ENCODE assay signal across 27 cellular contexts in genomic region chr9:87422999-87423398, GRCh38.
DNase-seq lines count a peak whose midpoint lies in the region; ATAC-seq and TF ChIP-seq lines count a peak whose summit lies in the region.
"Had no signal": no experiment of that assay in that cellular context is flagged by ENCODE, and none has a peak within 500 bp of the region (broad histone marks: within the 10 kb centered on the region; RNA-seq: fewer than 3 reads in every experiment).

No MANE protein-coding gene starts in this region.

- no peak overlapping the region for H4K8ac ChIP-seq in mesendoderm (ENCODE audit: low read depth, low read length)

- DNase-seq in Calu3 (no peak), M059J (ENCODE audit: low read depth) (peak; percentile 40), choroid plexus epithelial cell (ENCODE audit: low read depth) (no peak), right lobe of liver (peak in 1 of 3 donors; percentile 64), T-helper 1 cell (no peak), mesendoderm (no peak), HCEC 1CT (no peak)
- DNase-seq: activated CD4-positive, alpha-beta T cell treated with anti-CD3 and anti-CD28 coated beads, Interleukin-2, amount 50 U/mL, for 4 hours; activated CD4-positive, CD25-positive, alpha-beta regulatory T cell; aorta; C1 segment of cervical spinal cord; dorsolateral prefrontal cortex; foreskin keratinocyte; heart right ventricle; MM.1S; NCI-H1436 treated with DMSO at 0.1 percent for 48 hours; NCI-H524; stimulated activated CD4-positive, alpha-beta T cell treated with anti-CD3 and anti-CD28 coated beads, Interleukin-4, amount 100 ng/mL, for 24 hours; stimulated activated naive B cell treated with anti-CD40 and anti-IgM and Interleukin-4, amounts not matched to agents 10 μg/mL and 1 μg/mL and 100 μg/mL, for 72 hours; T-helper 9 cell had no signal

- WGBS in right lobe of liver (ENCODE audit: insufficient coverage, low coverage, low lambda C conversion rate, missing lambda C conversion rate) = 27% methylated on average over 1 of the region's 1 CpG
- WGBS in mesendoderm (ENCODE audit: extremely low coverage, insufficient coverage, low lambda C conversion rate) = no CpG with 5 or more reads among the region's 1 CpG

- H3K56ac ChIP-seq in mesendoderm (ENCODE audit: low read length) = no peak overlapping the region

- H3K36me3 ChIP-seq in right lobe of liver (no peaks in the 10 kb centered on the region), mesendoderm (ENCODE audit: control insufficient read depth, insufficient read depth, low read length) (no peaks in the 10 kb centered on the region)
- H3K36me3 ChIP-seq: heart right ventricle, right atrium auricular region had no signal

- no peak overlapping the region for H3K23ac ChIP-seq in mesendoderm (ENCODE audit: low read length)

- H3K18ac ChIP-seq in mesendoderm (ENCODE audit: low read length) = no peak overlapping the region

- no peaks in the 10 kb centered on the region for H3K27me3 ChIP-seq in right lobe of liver
- H3K27me3 ChIP-seq in mesendoderm (ENCODE audit: insufficient read depth, low read length, poor library complexity) = no peaks in the 10 kb centered on the region
- H3K27me3 ChIP-seq: dorsolateral prefrontal cortex, foreskin keratinocyte, right atrium auricular region had no signal

- BruUV-seq in Calu3 (replicated peaks; lab: Mats Ljungman, UMichigan) = no TSS peak

- H3K4me3 ChIP-seq in choroid plexus epithelial cell (ENCODE audit: low read depth, low read length) (no peak overlapping the region), right lobe of liver (peak overlapping the region; percentile 17 to 37 (median 28)), mesendoderm (ENCODE audit: low read length) (no peak overlapping the region)
- H3K4me3 ChIP-seq: dorsolateral prefrontal cortex, heart right ventricle, right atrium auricular region had no signal

- H3K27ac Mint-ChIP-seq in Calu3 (ENCODE audit: unreplicated experiment) = peak overlapping the region; percentile 77
- H3K27ac Mint-ChIP-seq: activated naive CD4-positive, alpha-beta T cell treated with anti-CD3 and anti-CD28 coated beads, Interleukin-2, amount 50 U/mL, for 24 hours; activated T-helper 17 cell treated with anti-CD3 and anti-CD28 coated beads, Interleukin-2, amount 50 U/mL, for 72 hours; mesothelial cell of epicardium; nephron; stimulated activated naive B cell treated with anti-CD40 and anti-IgM and Interleukin-4, amounts not matched to agents 10 μg/mL and 1 μg/mL and 100 μg/mL, for 72 hours had no signal

- H3K9me3 Mint-ChIP-seq in Calu3 (ENCODE audit: low read depth, unreplicated experiment) = peaks cover 8% of the 10 kb centered on the region
- H3K9me3 Mint-ChIP-seq: activated naive CD4-positive, alpha-beta T cell treated with anti-CD3 and anti-CD28 coated beads, Interleukin-2, amount 50 U/mL, for 24 hours had no signal

- no peak overlapping the region for H3K4me3 Mint-ChIP-seq in Calu3 (ENCODE audit: low read depth, unreplicated experiment)
- H3K4me3 Mint-ChIP-seq: activated naive CD4-positive, alpha-beta T cell treated with anti-CD3 and anti-CD28 coated beads, Interleukin-2, amount 50 U/mL, for 24 hours; activated T-helper 17 cell treated with anti-CD3 and anti-CD28 coated beads, Interleukin-2, amount 50 U/mL, for 72 hours; mesothelial cell of epicardium; nephron; stimulated activated naive B cell treated with anti-CD40 and anti-IgM and Interleukin-4, amounts not matched to agents 10 μg/mL and 1 μg/mL and 100 μg/mL, for 72 hours had no signal

- H3K4ac ChIP-seq in mesendoderm (ENCODE audit: low read depth, low read length) = no peak overlapping the region

- no peak overlapping the region for H2AK5ac ChIP-seq in mesendoderm (ENCODE audit: low read length)

- H3K9me3 ChIP-seq in right lobe of liver = no peaks in the 10 kb centered on the region

- H3K4me1 ChIP-seq in right lobe of liver (peaks cover 0 to 18% (median 7%) of the 10 kb centered on the region in 4 donors), mesendoderm (ENCODE audit: control insufficient read depth, low read depth, low read length) (no peaks in the 10 kb centered on the region)
- H3K4me1 ChIP-seq: foreskin keratinocyte, heart right ventricle, parathyroid adenoma, right atrium auricular region had no signal

- no peak overlapping the region for H2BK120ac ChIP-seq in mesendoderm (ENCODE audit: low read depth, low read length)

- no peak overlapping the region for H3K4me2 ChIP-seq in mesendoderm (ENCODE audit: low read length)

- no peak overlapping the region for H2BK5ac ChIP-seq in mesendoderm (ENCODE audit: low read length)

- H3K4me1 Mint-ChIP-seq in Calu3 (ENCODE audit: low read depth, unreplicated experiment) = peaks cover 14% of the 10 kb centered on the region
- H3K4me1 Mint-ChIP-seq: activated naive CD4-positive, alpha-beta T cell treated with anti-CD3 and anti-CD28 coated beads, Interleukin-2, amount 50 U/mL, for 24 hours; activated T-helper 17 cell treated with anti-CD3 and anti-CD28 coated beads, Interleukin-2, amount 50 U/mL, for 72 hours; stimulated activated naive B cell treated with anti-CD40 and anti-IgM and Interleukin-4, amounts not matched to agents 10 μg/mL and 1 μg/mL and 100 μg/mL, for 72 hours had no signal

- no peak overlapping the region for H3K9ac ChIP-seq in mesendoderm (ENCODE audit: low read length)
- H3K9ac ChIP-seq: parathyroid adenoma had no signal

- H3K79me2 ChIP-seq in mesendoderm (ENCODE audit: control insufficient read depth, insufficient read depth, low read length) = no peaks in the 10 kb centered on the region
- H3K79me2 ChIP-seq: parathyroid adenoma had no signal

- intact Hi-C loops in Calu3 (cut with micrococcal nuclease; ENCODE audit: unreplicated experiment) (loop anchor here (2.0 kb wide), 1 partner anchor 86 kb away; no protein-coding TSS in a partner anchor), right lobe of liver (cut with DNase I) (no loop called here)

- H3K27ac ChIP-seq in right lobe of liver = peak overlapping the region; percentile 69 to 94 (median 86)
- H3K27ac ChIP-seq in mesendoderm (ENCODE audit: low read depth, low read length) = no peak overlapping the region
- H3K27ac ChIP-seq: dorsolateral prefrontal cortex, foreskin keratinocyte, heart right ventricle, parathyroid adenoma, right atrium auricular region, RWPE1 had no signal

- peaks cover 4% of the 10 kb centered on the region for H3K36me3 Mint-ChIP-seq in Calu3 (ENCODE audit: insufficient read depth, unreplicated experiment)
- H3K36me3 Mint-ChIP-seq: mesothelial cell of epicardium had no signal

- peak; percentile 58 for TF ChIP-seq POLR2A in right lobe of liver (IDR thresholded peaks at IDR 0.05)

- no peak overlapping the region for H2BK15ac ChIP-seq in mesendoderm (replicated peaks; ENCODE audit: low read depth)

- peak; percentile 86 to 92 (median 89) for ATAC-seq in right lobe of liver
- ATAC-seq: activated T-helper 17 cell treated with anti-CD3 and anti-CD28 coated beads, Interleukin-2, amount 50 U/mL, for 72 hours; foreskin keratinocyte; heart right ventricle; stimulated activated naive B cell treated with anti-CD40 and anti-IgM and Interleukin-4, amounts not matched to agents 10 μg/mL and 1 μg/mL and 100 μg/mL, for 72 hours had no signal

- H3K79me1 ChIP-seq in mesendoderm (ENCODE audit: low read length) = no peaks in the 10 kb centered on the region

- TF ChIP-seq CTCF in Calu3 (IDR thresholded peaks at IDR 0.05; ENCODE audit: unreplicated experiment) = no peak
- TF ChIP-seq CTCF in choroid plexus epithelial cell (conservative IDR thresholded peaks at IDR 0.05; ENCODE audit: low read depth, low read length) = peak; percentile 12
- peak; percentile 18 to 41 (median 30) for TF ChIP-seq CTCF in right lobe of liver (IDR thresholded peaks at IDR 0.05)

- CTCF ChIA-PET in Calu3 (lab: Charles Lee) = no interaction called here

- H4K5ac ChIP-seq in mesendoderm (ENCODE audit: low read length) = no peak overlapping the region

- H3K27me3 Mint-ChIP-seq in Calu3 (ENCODE audit: unreplicated experiment) = no peaks in the 10 kb centered on the region

Comparison
In these comparisons a context has a peak if more than half of its experiments do, and no peak if none do; other contexts are left out.
1. H3K4me3 ChIP-seq: peak in right lobe of liver (3 of 3); none in choroid plexus epithelial cell (single experiment) and mesendoderm (single experiment).